15 cellular contexts compared by ENCODE assay signal in genomic region chr5:13865317-13865716, GRCh38.
"Had no signal": no experiment of that assay in that cellular context is flagged by ENCODE, and none has a peak within 500 bp of the region (broad histone marks: within the 10 kb centered on the region; RNA-seq: fewer than 3 reads in every experiment).

No MANE protein-coding gene starts in this region.

- ATAC-seq: activated CD4-positive, alpha-beta T cell treated with anti-CD3 and anti-CD28 coated beads for 36 hours; heart left ventricle; left colon; natural killer cell treated with Interleukin-12 subunit alpha and Interleukin-12 subunit beta and Interleukin-15 and Interleukin-18, amount 100 ng/mL, for 72 hours; stimulated activated naive CD8-positive, alpha-beta T cell treated with anti-CD3 and anti-CD28 coated beads, Interleukin-15, Interleukin-2, amounts not matched to agents 100 U/mL and 50 U/mL, for 24 hours; upper lobe of right lung had no signal

- DNase-seq: activated B cell treated with CpG ODN at 0.5 μM for 24 hours; activated CD4-positive, alpha-beta T cell treated with anti-CD3 and anti-CD28 coated beads for 36 hours; activated CD4-positive, alpha-beta T cell treated with anti-CD3 and anti-CD28 coated beads, Interleukin-2, amount 50 U/mL, for 4 hours; activated CD8-positive, alpha-beta memory T cell treated with anti-CD3 and anti-CD28 coated beads for 24 hours; activated CD8-positive, alpha-beta memory T cell treated with anti-CD3 and anti-CD28 coated beads, Interleukin-2, amount 50 U/mL, for 4 hours; activated naive CD4-positive, alpha-beta T cell; activated naive CD8-positive, alpha-beta T cell treated with anti-CD3 and anti-CD28 coated beads for 36 hours; activated T-cell treated with anti-CD3 and anti-CD28 coated beads, Interleukin-2, amount 50 U/mL, for 24 hours; heart left ventricle; left colon; ovary; stimulated activated CD4-positive, alpha-beta T cell treated with anti-CD3 and anti-CD28 coated beads, Interleukin-4, amount 100 ng/mL, for 24 hours; stimulated activated naive CD8-positive, alpha-beta T cell treated with anti-CD3 and anti-CD28 coated beads, Interleukin-15, Interleukin-2, amounts not matched to agents 100 U/mL and 50 U/mL, for 24 hours; upper lobe of right lung had no signal
